11 cellular contexts compared by ENCODE assay signal in genomic region chr13:34926513-34926912, GRCh38. TPM values are rescaled to one million over a fixed set of nuclear protein-coding genes. Genes with fewer than 3 reads are reported as not detected.
A peak's percentile ranks its signal among the peaks of the same experiment; 100 is the strongest.
DNase-seq lines count a peak whose midpoint lies in the region; FAIRE-seq lines count a peak whose summit lies in the region.
"Had no signal": no experiment of that assay in that cellular context is flagged by ENCODE, and none has a peak within 500 bp of the region (broad histone marks: within the 10 kb centered on the region; RNA-seq: fewer than 3 reads in every experiment).

No MANE protein-coding gene starts in this region.

- FAIRE-seq in A204.1 (lab: Jason Lieb, UNC), result peak; percentile 95

- H3K79me1 ChIP-seq in neuronal stem cell (ENCODE audit: low read depth, low read length), result no peaks in the 10 kb centered on the region

- H3K23ac ChIP-seq in neuronal stem cell (ENCODE audit: low read depth, low read length, poor library complexity), result no peak overlapping the region

- no peak overlapping the region for H2BK5ac ChIP-seq in neuronal stem cell (ENCODE audit: low read length)

- H3K18ac ChIP-seq in neuronal stem cell (ENCODE audit: low read length), result no peak overlapping the region

- H3K27ac ChIP-seq in neuronal stem cell (replicated peaks; ENCODE audit: low read length), result no peak overlapping the region
- H3K27ac ChIP-seq: skin epidermis had no signal

- H3K36me3 ChIP-seq in adipocyte (ENCODE audit: control insufficient read depth, insufficient read depth, low read length, severe bottlenecking), result no peaks in the 10 kb centered on the region
- H3K36me3 ChIP-seq in neuronal stem cell (replicated peaks in 1 of 2; ENCODE audit: control insufficient read depth in 2 of 2, insufficient read depth in 2 of 2, low read length in 2 of 2), result no peaks in the 10 kb centered on the region

- H3K9me3 ChIP-seq in adipocyte (ENCODE audit: control insufficient read depth, low read length), result no peaks in the 10 kb centered on the region
- no peaks in the 10 kb centered on the region for H3K9me3 ChIP-seq in neuronal stem cell (replicated peaks in 1 of 2; ENCODE audit: control insufficient read depth in 2 of 2, insufficient read depth in 1 of 2, low read depth in 1 of 2, low read length in 2 of 2)

- no peak overlapping the region for H3K4me2 ChIP-seq in neuronal stem cell (ENCODE audit: insufficient read depth, low read length, poor library complexity, severe bottlenecking)

- H2AK5ac ChIP-seq in neuronal stem cell (ENCODE audit: low read depth, low read length), result no peak overlapping the region

- no peak overlapping the region for H2BK120ac ChIP-seq in neuronal stem cell (ENCODE audit: low read depth, low read length)

- H4K91ac ChIP-seq in neuronal stem cell (ENCODE audit: low read depth, low read length, poor library complexity), result no peak overlapping the region

- no peak overlapping the region for H3K14ac ChIP-seq in neuronal stem cell (ENCODE audit: low read length)

- no peaks in the 10 kb centered on the region for H3K4me1 ChIP-seq in adipocyte (ENCODE audit: control insufficient read depth, insufficient read depth, low read length)
- H3K4me1 ChIP-seq in neuronal stem cell (ENCODE audit: control insufficient read depth in 2 of 2, insufficient read depth in 1 of 2, low read depth in 1 of 2, low read length in 2 of 2), result no peaks in the 10 kb centered on the region

- H4K8ac ChIP-seq in neuronal stem cell (ENCODE audit: low read depth, low read length), result no peak overlapping the region

- no CpG with 5 or more reads among the region's 1 CpG for WGBS in neuronal stem cell (ENCODE audit: extremely low coverage in 2 of 2, insufficient read length in 2 of 2, insufficient replicate concordance in 1 of 2), 2 donors

- H2BK15ac ChIP-seq in neuronal stem cell (ENCODE audit: low read length), result no peak overlapping the region

- no peak overlapping the region for H2BK12ac ChIP-seq in neuronal stem cell (ENCODE audit: low read length)

- H2AFZ ChIP-seq in neuronal stem cell (ENCODE audit: low read length), result no peak overlapping the region

- H3K4me3 ChIP-seq in Jurkat, Clone E6-1 (ENCODE audit: low read length), result no peak overlapping the region
- no peak overlapping the region for H3K4me3 ChIP-seq in adipocyte (ENCODE audit: low read length)
- H3K4me3 ChIP-seq in neuronal stem cell (ENCODE audit: low read length in 2 of 2), result no peak overlapping the region
- H3K4me3 ChIP-seq: skin epidermis had no signal

- no peak overlapping the region for H3K4ac ChIP-seq in neuronal stem cell (ENCODE audit: low read length)

- H3K9ac ChIP-seq in adipocyte (ENCODE audit: low read length) (no peak overlapping the region), neuronal stem cell (ENCODE audit: low read depth, low read length, poor library complexity) (no peak overlapping the region)

- DNase-seq in Jurkat, Clone E6-1 (ENCODE audit: low read depth, low spot score), result peak; percentile 39
- DNase-seq in adipocyte (ENCODE audit: low read depth) (peak; percentile 68), foreskin melanocyte (peak; percentile 35), NK-92 (lab: John Stamatoyannopoulos, UW; ENCODE audit: unreplicated experiment) (no peak), NCI-H69 (lab: John Stamatoyannopoulos, UW) (no peak), neuronal stem cell (ENCODE audit: low spot score) (no peak)
- DNase-seq in stimulated activated CD4-positive, alpha-beta T cell treated with anti-CD3 and anti-CD28 coated beads, Interleukin-4, amount 100 ng/mL, for 4 hours, result no peak
- DNase-seq: hypothalamus, NCI-H1930 had no signal

- H3K27me3 ChIP-seq in adipocyte (replicated peaks; ENCODE audit: control insufficient read depth, insufficient read depth, low read length), result no peaks in the 10 kb centered on the region
- no peaks in the 10 kb centered on the region for H3K27me3 ChIP-seq in neuronal stem cell (ENCODE audit: control insufficient read depth in 3 of 3, insufficient read depth in 3 of 3, low read depth in 1 of 3, low read length in 3 of 3)

RNA-seq across cellular contexts. Expression of gene NBEA, which starts 15.6 kb away (rescaled TPM):
- polyA plus RNA-seq in Jurkat, Clone E6-1 (2012; ENCODE audit: insufficient read depth, insufficient read length), result 3.1 TPM
- 7.3 TPM for polyA plus RNA-seq in neuronal stem cell (2013, experiment 1 of 2)
- polyA plus RNA-seq in neuronal stem cell (2013, experiment 2 of 2), result 7.4 TPM

Comparison
In these comparisons a context has a peak if more than half of its experiments do, and no peak if none do; other contexts are left out.
1. DNase-seq: peak in Jurkat, Clone E6-1 (single experiment), adipocyte (single experiment) and foreskin melanocyte (single experiment); none in NK-92 (single experiment), stimulated activated CD4-positive, alpha-beta T cell treated with anti-CD3 and anti-CD28 coated beads, Interleukin-4, amount 100 ng/mL, for 4 hours (0 of 2), NCI-H69 (single experiment) and neuronal stem cell (single experiment).